In genomic region chr15:25465835-25466234, GRCh38 we compare ENCODE assay signal across 22 cellular contexts. TPM values are rescaled to one million over a fixed set of nuclear protein-coding genes. Genes with fewer than 3 reads are reported as not detected.
DNase-seq lines count a peak whose midpoint lies in the region; ATAC-seq and TF ChIP-seq lines count a peak whose summit lies in the region.
"Had no signal": no experiment of that assay in that cellular context is flagged by ENCODE, and none has a peak within 500 bp of the region (broad histone marks: within the 10 kb centered on the region; RNA-seq: fewer than 3 reads in every experiment).

No MANE protein-coding gene starts in this region.

- H3K9me3 ChIP-seq in BLaER1 (peaks cover 6% of the 10 kb centered on the region; the same call in 1 of the 2 replicates), left ventricle myocardium inferior (replicated peaks) (peaks cover 1% of the 10 kb centered on the region), HAP-1 (peaks cover 3% of the 10 kb centered on the region; the same call in 1 of the 2 replicates)
- H3K9me3 ChIP-seq: Peyer's patch, right lobe of liver had no signal

- H3K4me3 ChIP-seq in BLaER1, result no peak overlapping the region
- H3K4me3 ChIP-seq in LNCaP clone FGC (ENCODE audit: low read depth, low read length), result no peak overlapping the region
- no peak overlapping the region for H3K4me3 ChIP-seq in left ventricle myocardium inferior
- H3K4me3 ChIP-seq in HAP-1, result no peak overlapping the region
- H3K4me3 ChIP-seq: GM12878, GM23338, Peyer's patch, right lobe of liver had no signal

- peak overlapping the region; percentile 69 for H3K27ac ChIP-seq in BLaER1
- H3K27ac ChIP-seq in left ventricle myocardium inferior (replicated peaks), result no peak overlapping the region
- H3K27ac ChIP-seq: KMS-11, Peyer's patch, right lobe of liver, WERI-Rb-1 had no signal

- H3K4me2 ChIP-seq in BLaER1, result peak overlapping the region; percentile 53
- H3K4me2 ChIP-seq: GM23338, KMS-11 had no signal

- ATAC-seq in GM18858 (IDR thresholded peaks at IDR 0.05; ENCODE audit: unreplicated experiment) (no peak), HG03095 (IDR thresholded peaks at IDR 0.05; ENCODE audit: unreplicated experiment) (no peak), GM18505 (IDR thresholded peaks at IDR 0.05; ENCODE audit: unreplicated experiment) (no peak)
- ATAC-seq: GM12878, GM23338, right lobe of liver, SK-N-SH treated with all-trans-retinoic acid at 6 μM for 48 hours had no signal

- H3K4me1 ChIP-seq in BLaER1 (peaks cover 31% of the 10 kb centered on the region), left ventricle myocardium inferior (peaks cover 26% of the 10 kb centered on the region), HAP-1 (no peaks in the 10 kb centered on the region)
- H3K4me1 ChIP-seq: Peyer's patch, right lobe of liver had no signal

- no peaks in the 10 kb centered on the region for H3K36me3 ChIP-seq in BLaER1
- H3K36me3 ChIP-seq in left ventricle myocardium inferior, result no peaks in the 10 kb centered on the region
- H3K36me3 ChIP-seq in HAP-1 (replicated peaks), result no peaks in the 10 kb centered on the region
- H3K36me3 ChIP-seq: Peyer's patch, right lobe of liver, WERI-Rb-1 had no signal

- H3K27me3 ChIP-seq in BLaER1, result no peaks in the 10 kb centered on the region
- no peaks in the 10 kb centered on the region for H3K27me3 ChIP-seq in left ventricle myocardium inferior (ENCODE audit: low read depth)
- peaks cover 2% of the 10 kb centered on the region for H3K27me3 ChIP-seq in HAP-1 (ENCODE audit: low read depth)
- H3K27me3 ChIP-seq: Peyer's patch, right lobe of liver had no signal

- H4K20me1 ChIP-seq in BLaER1, result no peaks in the 10 kb centered on the region

- in situ Hi-C loops in HAP-1 (cut with MboI; ENCODE audit: low sequenced_read_pairs), result loop anchor here (25.0 kb wide), 1 partner anchor 1829 kb away; the partner anchor contains the start of gene MAGEL2

- TF ChIP-seq CTCF in LNCaP clone FGC (IDR thresholded peaks at IDR 0.05; ENCODE audit: control insufficient read depth, extremely low read depth, insufficient read depth), result no peak
- TF ChIP-seq CTCF in left ventricle myocardium inferior (IDR thresholded peaks at IDR 0.05; ENCODE audit: borderline replicate concordance), result no peak

- DNase-seq in LNCaP clone FGC (ENCODE audit: low read depth) (peak; percentile 19), NCI-H69 (lab: John Stamatoyannopoulos, UW) (peak; percentile 48), left ventricle myocardium inferior (peak; percentile 44), HAP-1 (ENCODE audit: low spot score in 2 of 2) (no peak)
- DNase-seq: ACHN; activated CD4-positive, alpha-beta T cell treated with anti-CD3 and anti-CD28 coated beads, Interleukin-2, amount 50 U/mL, for 48 hours; activated effector memory CD4-positive, alpha-beta T cell treated with Interleukin-2 at 50 U/mL for 16 hours; naive B cell; NCI-H1417 treated with DMSO at 0.1 percent for 48 hours; NCI-H446; NK-92 treated with Interleukin-12 subunit alpha and Interleukin-12 subunit beta, amount 100 ng/mL, for 24 hours; Peyer's patch; right lobe of liver; WERI-Rb-1 had no signal

- intact Hi-C loops in left ventricle myocardium inferior (cut with micrococcal nuclease), result no loop called here

- no peak overlapping the region for H3K9ac ChIP-seq in BLaER1
- H3K9ac ChIP-seq: KMS-11 had no signal

- TF ChIP-seq POLR2A in GM18505 (IDR thresholded peaks at IDR 0.05; ENCODE audit: borderline replicate concordance, extremely low read depth, insufficient read depth, insufficient read length), result no peak

RNA-seq across cellular contexts. Expression of gene UBE3A, which starts 27.0 kb away (rescaled TPM):
- 122 TPM for total RNA-seq in left ventricle myocardium inferior

Comparison
In these comparisons a context has a peak if more than half of its experiments do, and no peak if none do; other contexts are left out.
1. DNase-seq: peak in LNCaP clone FGC (single experiment), NCI-H69 (single experiment) and left ventricle myocardium inferior (single experiment); none in HAP-1 (0 of 2).